ENCODE assay signal across 10 cellular contexts in genomic region chr1:7207875-7208646, GRCh38.
A peak's percentile ranks its signal among the peaks of the same experiment; 100 is the strongest.
DNase-seq lines count a peak whose midpoint lies in the region; ATAC-seq, FAIRE-seq and TF ChIP-seq lines count a peak whose summit lies in the region.
"Had no signal": no experiment of that assay in that cellular context is flagged by ENCODE, and none has a peak within 500 bp of the region (broad histone marks: within the 10 kb centered on the region; RNA-seq: fewer than 3 reads in every experiment).

No MANE protein-coding gene starts in this region.

- TF ChIP-seq POLR2A in GM12891 (IDR thresholded peaks at IDR 0.05; ENCODE audit: low read depth, low read length): no peak

- H3K36me3 ChIP-seq in heart right ventricle (no peaks in the 10 kb centered on the region), aorta (ENCODE audit: control insufficient read depth in 1 of 2, insufficient read depth in 2 of 2, low read length in 1 of 2) (no peaks in the 10 kb centered on the region)
- H3K36me3 ChIP-seq: neutrophil had no signal

- CTCF ChIA-PET in WTC11 (lab: Charles Lee): interaction anchor here (0.5 to 8.0 kb wide), 83 partner anchors 9 to 786 kb away, joined by 3 to 134 read pairs (median 4); partner anchors contain the start of genes CAMTA1 and DNAJC11

- POLR2A ChIA-PET in WTC11 (lab: Charles Lee): interaction anchor here (1.1 kb wide), 1 partner anchor 423 kb away, joined by 5 read pairs; the partner anchor contains the start of gene CAMTA1

- H3K27ac ChIP-seq in heart right ventricle (no peak overlapping the region), aorta (ENCODE audit: low read depth in 1 of 2, low read length in 2 of 2) (no peak overlapping the region)
- H3K27ac ChIP-seq: neutrophil had no signal

- peak; percentile 45 for FAIRE-seq in GM12891 (lab: Jason Lieb, UNC)

- H3K27ac Mint-ChIP-seq in WTC11: peak overlapping the region; percentile 61
- H3K27ac Mint-ChIP-seq: IgD-negative memory B cell had no signal

- peak; percentile 99 for ATAC-seq in WTC11
- ATAC-seq in heart right ventricle: peak in 7 of 8 donors; percentile 47 to 85 (median 70)
- no peak for ATAC-seq in activated CD4-positive, CD25-positive, alpha-beta regulatory T cell treated with anti-CD3 and anti-CD28 coated beads, Interleukin-2, amount 50 U/mL, for 24 hours
- ATAC-seq in aorta (ENCODE audit: low FRiP score): no peak

- H3K4me1 ChIP-seq in heart right ventricle (no peaks in the 10 kb centered on the region), aorta (ENCODE audit: control insufficient read depth in 1 of 2, insufficient read depth in 2 of 2, low read length in 2 of 2) (no peaks in the 10 kb centered on the region)

- H3K27me3 ChIP-seq in heart right ventricle (peaks cover 0 to 22% (median 8%) of the 10 kb centered on the region in 7 donors), aorta (ENCODE audit: control insufficient read depth in 1 of 2, insufficient read depth in 2 of 2, low read length in 1 of 2) (peaks cover 0 to 2% of the 10 kb centered on the region in 2 donors)

- H3K9me3 ChIP-seq in heart right ventricle: no peaks in the 10 kb centered on the region
- no peaks in the 10 kb centered on the region for H3K9me3 ChIP-seq in aorta (ENCODE audit: control insufficient read depth, low read length)
- H3K9me3 ChIP-seq: neutrophil had no signal

- no peaks in the 10 kb centered on the region for H3K9me3 Mint-ChIP-seq in WTC11

- H3K27me3 Mint-ChIP-seq in WTC11 (ENCODE audit: low read depth): no peaks in the 10 kb centered on the region

- intact Hi-C loops in heart right ventricle (cut with DNase I): loop anchor here in 9 of 10 donors (2.0 to 10.0 kb wide), 9 partner anchors 113 to 486 kb away; no protein-coding TSS in a partner anchor
- intact Hi-C loops in aorta (cut with DNase I): loop anchor here in 1 of 2 donors (5.0 kb wide), 1 partner anchor 166 kb away; no protein-coding TSS in a partner anchor

- peaks cover 3% of the 10 kb centered on the region for H3K4me1 Mint-ChIP-seq in WTC11
- H3K4me1 Mint-ChIP-seq: IgD-negative memory B cell had no signal

- no peak overlapping the region for H3K4me3 ChIP-seq in heart right ventricle
- H3K4me3 ChIP-seq in skeletal muscle cell (ENCODE audit: low read depth, low read length): no peak overlapping the region
- no peak overlapping the region for H3K4me3 ChIP-seq in aorta (ENCODE audit: low read length in 2 of 2)

- DNase-seq in Ammon's horn (ENCODE audit: low spot score) (peak; percentile 60), GM12891 (ENCODE audit: insufficient read length, low spot score) (peak; percentile 36), NCI-H2081 treated with DMSO at 0.1 percent for 48 hours (lab: John Stamatoyannopoulos, UW) (peak; percentile 59), WTC11 (ENCODE audit: low spot score) (peak; percentile 87), heart right ventricle (peak; percentile 24 to 42), skeletal muscle cell (ENCODE audit: low read depth) (peak; percentile 16), aorta (no peak)

- H3K4me3 Mint-ChIP-seq in WTC11: no peak overlapping the region
- H3K4me3 Mint-ChIP-seq: IgD-negative memory B cell had no signal

- no peaks in the 10 kb centered on the region for H3K36me3 Mint-ChIP-seq in WTC11
- H3K36me3 Mint-ChIP-seq: IgD-negative memory B cell had no signal

- TF ChIP-seq CTCF in WTC11 (IDR thresholded peaks at IDR 0.05) (peak; percentile 78), heart right ventricle (IDR thresholded peaks at IDR 0.05) (peak; percentile 50 to 75 (median 70))

- WGBS in heart right ventricle, 2 donors: 28 to 31% methylated on average over 6 of the region's 6 CpGs
- 27 to 28% methylated on average over 6 of the region's 6 CpGs for WGBS in aorta, 2 donors

TF ChIP-seq in GM12891, 5 proteins besides CTCF, POLR2A, EP300 and RAD21:
- no peak for TF ChIP-seq POU2F2 (IDR thresholded peaks at IDR 0.05; ENCODE audit: low read depth, low read length)
- TF ChIP-seq SPI1 (IDR thresholded peaks at IDR 0.05; ENCODE audit: low read depth, low read length): no peak

TF ChIP-seq in WTC11, 78 proteins besides CTCF, POLR2A, EP300 and RAD21:
- TF ChIP-seq MLX (CRISPR knock-in tag; IDR thresholded peaks at IDR 0.05): no peak
- no peak for TF ChIP-seq SP1 (CRISPR knock-in tag; conservative IDR thresholded peaks at IDR 0.05)
- no peak for TF ChIP-seq ZNF396 (CRISPR knock-in tag; IDR thresholded peaks at IDR 0.05; ENCODE audit: borderline replicate concordance)
- TF ChIP-seq OVOL2 (CRISPR knock-in tag; IDR thresholded peaks at IDR 0.05; ENCODE audit: borderline replicate concordance): no peak
- 0 out of 2 replicates have a peak, but pooled peaks have one; percentile 35 for TF ChIP-seq TEAD1 (CRISPR knock-in tag; IDR thresholded peaks at IDR 0.05)
- TF ChIP-seq ZNF317 (CRISPR knock-in tag; IDR thresholded peaks at IDR 0.05; ENCODE audit: borderline replicate concordance, low read depth): no peak
TF ChIP-seq in WTC11: peak in this region for 1.

Comparison
In these comparisons a context has a peak if more than half of its experiments do, and no peak if none do; other contexts are left out.
1. DNase-seq: peak in Ammon's horn (single experiment), GM12891 (single experiment), NCI-H2081 treated with DMSO at 0.1 percent for 48 hours (single experiment), WTC11 (single experiment), heart right ventricle (2 of 2) and skeletal muscle cell (single experiment); none in aorta (0 of 2).
2. ATAC-seq: peak in WTC11 (single experiment) and heart right ventricle (7 of 8); none in activated CD4-positive, CD25-positive, alpha-beta regulatory T cell treated with anti-CD3 and anti-CD28 coated beads, Interleukin-2, amount 50 U/mL, for 24 hours (0 of 2) and aorta (single experiment).